Comparison of ENCODE assay signal across 8 cellular contexts in genomic region chr1:174258148-174258550, GRCh38.
DNase-seq lines count a peak whose midpoint lies in the region; ATAC-seq and TF ChIP-seq lines count a peak whose summit lies in the region.

No MANE protein-coding gene starts in this region.

- no peak overlapping the region for H4K91ac ChIP-seq in neuronal stem cell (ENCODE audit: low read depth, low read length, poor library complexity)

- no peak overlapping the region for H3K4ac ChIP-seq in neuronal stem cell (ENCODE audit: low read length)

- no peak overlapping the region for H3K9ac ChIP-seq in neuronal stem cell (ENCODE audit: low read depth, low read length, poor library complexity)

- H2BK12ac ChIP-seq in neuronal stem cell (ENCODE audit: low read length), result no peak overlapping the region

- H3K9me3 ChIP-seq in esophagus squamous epithelium (no peaks in the 10 kb centered on the region), neuronal stem cell (replicated peaks in 1 of 2; ENCODE audit: control insufficient read depth in 2 of 2, insufficient read depth in 1 of 2, low read depth in 1 of 2, low read length in 2 of 2) (no peaks in the 10 kb centered on the region)

- no peak for TF ChIP-seq POLR2A in esophagus squamous epithelium (IDR thresholded peaks at IDR 0.05)

- H2BK15ac ChIP-seq in neuronal stem cell (ENCODE audit: low read length), result no peak overlapping the region

- no peak overlapping the region for H3K27ac ChIP-seq in esophagus squamous epithelium
- H3K27ac ChIP-seq in neuronal stem cell (replicated peaks; ENCODE audit: low read length), result no peak overlapping the region

- no peak overlapping the region for H3K4me2 ChIP-seq in neuronal stem cell (ENCODE audit: insufficient read depth, low read length, poor library complexity, severe bottlenecking)

- H2AFZ ChIP-seq in neuronal stem cell (ENCODE audit: low read length), result no peak overlapping the region

- no peak overlapping the region for H3K4me3 ChIP-seq in esophagus squamous epithelium
- H3K4me3 ChIP-seq in neuronal stem cell (ENCODE audit: low read length in 2 of 2), result no peak overlapping the region

- ATAC-seq in GM18873 (IDR thresholded peaks at IDR 0.05; ENCODE audit: low FRiP score, unreplicated experiment) (no peak), GM21825 (IDR thresholded peaks at IDR 0.05; ENCODE audit: unreplicated experiment) (no peak)

- intact Hi-C loops in esophagus squamous epithelium (cut with DNase I), result no loop called here

- H3K36me3 ChIP-seq in esophagus squamous epithelium (peaks cover 0 to 9% (median 0%) of the 10 kb centered on the region in 3 donors), neuronal stem cell (replicated peaks in 1 of 2; ENCODE audit: control insufficient read depth in 2 of 2, insufficient read depth in 2 of 2, low read length in 2 of 2) (no peaks in the 10 kb centered on the region)

- H3K4me1 ChIP-seq in esophagus squamous epithelium (no peaks in the 10 kb centered on the region), neuronal stem cell (ENCODE audit: control insufficient read depth in 2 of 2, insufficient read depth in 1 of 2, low read depth in 1 of 2, low read length in 2 of 2) (peaks cover 3 to 4% of the 10 kb centered on the region in 2 donors)

- H3K14ac ChIP-seq in neuronal stem cell (ENCODE audit: low read length), result no peak overlapping the region

- peak; percentile 12 for DNase-seq in AG08395 (ENCODE audit: low spot score)
- peak; percentile 32 for DNase-seq in NCI-H2196 (lab: John Stamatoyannopoulos, UW; ENCODE audit: unreplicated experiment)
- peak; percentile 6 to 38 for DNase-seq in activated CD4-positive, alpha-beta T cell treated with anti-CD3 and anti-CD28 coated beads for 4 hours
- no peak for DNase-seq in esophagus squamous epithelium (lab: John Stamatoyannopoulos, UW)
- DNase-seq in neuronal stem cell (ENCODE audit: low spot score), result peak; percentile 29

- WGBS in esophagus squamous epithelium, 2 donors, result 31 to 53% methylated on average over 1 of the region's 1 CpG
- WGBS in neuronal stem cell (ENCODE audit: extremely low coverage in 2 of 2, insufficient read length in 2 of 2, insufficient replicate concordance in 1 of 2), 2 donors, result no CpG with 5 or more reads among the region's 1 CpG

- H3K23ac ChIP-seq in neuronal stem cell (ENCODE audit: low read depth, low read length, poor library complexity), result no peak overlapping the region

- no peak overlapping the region for H2BK120ac ChIP-seq in neuronal stem cell (ENCODE audit: low read depth, low read length)

- H2BK5ac ChIP-seq in neuronal stem cell (ENCODE audit: low read length), result no peak overlapping the region

- TF ChIP-seq CTCF in GM12872 (IDR thresholded peaks at IDR 0.05; ENCODE audit: insufficient read depth, low read depth, low read length) (peak; percentile 50), esophagus squamous epithelium (IDR thresholded peaks at IDR 0.05) (peak; percentile 14 to 66 (median 36))

- H2AK5ac ChIP-seq in neuronal stem cell (ENCODE audit: low read depth, low read length), result no peak overlapping the region

- H3K79me1 ChIP-seq in neuronal stem cell (ENCODE audit: low read depth, low read length), result no peaks in the 10 kb centered on the region

- H3K18ac ChIP-seq in neuronal stem cell (ENCODE audit: low read length), result no peak overlapping the region

- H3K27me3 ChIP-seq in esophagus squamous epithelium, result no peaks in the 10 kb centered on the region
- no peaks in the 10 kb centered on the region for H3K27me3 ChIP-seq in neuronal stem cell (ENCODE audit: control insufficient read depth in 3 of 3, insufficient read depth in 3 of 3, low read depth in 1 of 3, low read length in 3 of 3)

- H4K8ac ChIP-seq in neuronal stem cell (ENCODE audit: low read depth, low read length), result no peak overlapping the region
